ENCODE assay signal across 19 cellular contexts in genomic region chr7:95047291-95047690, GRCh38.
A peak's percentile ranks its signal among the peaks of the same experiment; 100 is the strongest.
DNase-seq lines count a peak whose midpoint lies in the region; ATAC-seq lines count a peak whose summit lies in the region.
"Had no signal": no experiment of that assay in that cellular context is flagged by ENCODE, and none has a peak within 500 bp of the region (broad histone marks: within the 10 kb centered on the region; RNA-seq: fewer than 3 reads in every experiment).

No MANE protein-coding gene starts in this region.

- H3K36me3 ChIP-seq in SK-N-MC (ENCODE audit: insufficient read depth, low read length): no peaks in the 10 kb centered on the region

- H3K9me3 ChIP-seq in SK-N-MC (ENCODE audit: low read depth, low read length): no peaks in the 10 kb centered on the region

- no peaks in the 10 kb centered on the region for H3K27me3 ChIP-seq in layer of hippocampus (ENCODE audit: control insufficient read depth, insufficient read depth, low read length)

- DNase-seq in SK-N-MC (ENCODE audit: low read depth, low spot score) (no peak), putamen (ENCODE audit: low spot score) (peak; percentile 14), NCI-H226 (no peak)
- DNase-seq in stimulated activated CD4-positive, alpha-beta T cell treated with anti-CD3 and anti-CD28 coated beads, Interleukin-15, amount 100 ng/mL, for 24 hours: no peak
- DNase-seq: AML-193, DMS79 treated with DMSO at 0.1 percent for 48 hours, GOT3, IMR-90, NCI-H1048, NCI-H1436 treated with DMSO at 0.1 percent for 48 hours, NCI-H2029, NCI-H446, NCI-H69, OCI-M1, SHP77 had no signal

- H3K27ac ChIP-seq in SK-N-MC (no peak overlapping the region), layer of hippocampus (ENCODE audit: low read depth, low read length) (peak overlapping the region; percentile 82)
- H3K27ac ChIP-seq: C4-2B had no signal

- H3K9ac ChIP-seq in SK-N-MC (ENCODE audit: insufficient read length): peak overlapping the region; percentile 16

- no peak for ATAC-seq in HG02763 (IDR thresholded peaks at IDR 0.05; ENCODE audit: unreplicated experiment)
- no peak for ATAC-seq in HG03432 (IDR thresholded peaks at IDR 0.05; ENCODE audit: unreplicated experiment)

- no peak overlapping the region for H3K4me3 ChIP-seq in SK-N-MC
